8 cellular contexts compared by ENCODE assay signal in the genomic region with DNA sequence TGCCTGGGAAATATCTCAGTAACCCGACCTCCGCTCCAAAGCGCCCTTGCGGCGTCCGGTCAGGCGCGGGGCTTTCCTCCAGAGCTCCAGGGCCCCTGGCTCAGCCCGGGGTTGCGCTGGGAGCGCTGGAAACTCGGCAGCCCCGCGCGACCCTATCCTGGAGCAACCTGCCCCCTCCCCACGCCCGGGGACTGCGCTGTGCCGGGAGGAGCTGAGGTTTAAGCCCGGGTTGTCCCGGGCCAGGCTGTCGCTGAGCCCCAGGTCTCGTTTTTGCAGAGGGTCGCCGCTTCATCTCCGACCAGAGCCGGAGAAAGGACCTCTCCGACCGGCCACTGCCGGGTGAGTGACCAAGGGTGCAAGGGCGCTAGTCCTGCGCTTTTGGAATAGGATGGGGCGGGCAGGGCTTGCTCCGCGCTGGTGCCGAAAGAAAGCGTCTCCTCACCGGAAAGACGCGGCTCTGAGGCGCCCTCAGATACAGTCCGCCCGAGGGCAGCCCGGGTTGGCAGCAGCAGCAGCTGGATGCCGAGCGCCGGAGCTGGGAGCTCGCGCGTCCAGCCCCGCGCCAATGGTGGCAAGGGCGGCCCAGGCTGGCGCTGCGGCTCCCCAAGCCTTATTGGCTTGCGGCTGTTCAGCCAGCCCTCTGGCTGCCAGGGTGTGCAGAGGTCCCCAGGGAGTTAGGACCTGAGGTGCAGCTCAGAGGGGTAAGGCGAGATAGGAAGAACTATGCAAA. TPM values are rescaled to one million over a fixed set of nuclear protein-coding genes. Genes with fewer than 3 reads are reported as not detected.
DNase-seq lines count a peak whose midpoint lies in the region; ATAC-seq, FAIRE-seq and TF ChIP-seq lines count a peak whose summit lies in the region.

No MANE protein-coding gene starts in this region.

- peaks cover 10% of the 10 kb centered on the region for H3K9me3 Mint-ChIP-seq in activated naive CD8-positive, alpha-beta T cell (ENCODE audit: low read depth)

- no peaks in the 10 kb centered on the region for H3K36me3 ChIP-seq in HUES48 (ENCODE audit: control insufficient read depth, insufficient read depth, low read length)
- H3K36me3 ChIP-seq in SJSA1, result no peaks in the 10 kb centered on the region
- H3K36me3 ChIP-seq in cardiac muscle cell, result no peaks in the 10 kb centered on the region
- H3K36me3 ChIP-seq in pancreas, result no peaks in the 10 kb centered on the region
- no peaks in the 10 kb centered on the region for H3K36me3 ChIP-seq in upper lobe of left lung

- ATAC-seq in GM21515 (IDR thresholded peaks at IDR 0.05; ENCODE audit: unreplicated experiment) (peak; percentile 91), pancreas (peak; percentile 78 to 86 (median 82)), upper lobe of left lung (ENCODE audit: low FRiP score in 2 of 2) (peak; percentile 57 to 84)

- TF ChIP-seq CTCF in cardiac muscle cell (IDR thresholded peaks at IDR 0.05; ENCODE audit: low read depth, low read length) (no peak), pancreas (IDR thresholded peaks at IDR 0.05) (no peak), upper lobe of left lung (IDR thresholded peaks at IDR 0.05) (no peak)

- WGBS in pancreas, 2 donors, result 1% methylated on average over 45 to 57 of the region's 57 CpGs
- WGBS in upper lobe of left lung, 2 donors, result 1 to 2% methylated on average over 15 to 34 of the region's 57 CpGs

- FAIRE-seq in pancreas (lab: Jason Lieb, UNC), result no peak

- H3K27ac ChIP-seq in HUES48 (ENCODE audit: low read depth, low read length) (no peak overlapping the region), SJSA1 (no peak overlapping the region), cardiac muscle cell (no peak overlapping the region), pancreas (peak overlapping the region; percentile 64 to 93 (median 86)), upper lobe of left lung (peak overlapping the region in 1 of 4 donors; percentile 40)

- no peak overlapping the region for H3K27ac Mint-ChIP-seq in activated naive CD8-positive, alpha-beta T cell

- H3K4me1 Mint-ChIP-seq in activated naive CD8-positive, alpha-beta T cell (ENCODE audit: low read depth), result peaks cover 8% of the 10 kb centered on the region

- H3K4me3 ChIP-seq in HUES48 (ENCODE audit: low read depth, low read length) (peak overlapping the region; percentile 86), SJSA1 (peak overlapping the region; percentile 37), cardiac muscle cell (peak overlapping the region; percentile 71), pancreas (peak overlapping the region; percentile 51 to 82 (median 62)), upper lobe of left lung (peak overlapping the region; percentile 49 to 65 (median 56))

- peak overlapping the region; percentile 70 for H3K4me3 Mint-ChIP-seq in activated naive CD8-positive, alpha-beta T cell

- H3K9ac ChIP-seq in HUES48 (ENCODE audit: low read depth, low read length), result peak overlapping the region; percentile 48; the same call in 1 of the 2 replicates

- H3K36me3 Mint-ChIP-seq in activated naive CD8-positive, alpha-beta T cell, result peaks cover 6% of the 10 kb centered on the region

- H3K27me3 ChIP-seq in HUES48 (ENCODE audit: control insufficient read depth, insufficient read depth, low read length) (peaks cover 68% of the 10 kb centered on the region), SJSA1 (replicated peaks) (peaks cover 35% of the 10 kb centered on the region), cardiac muscle cell (peaks cover 65% of the 10 kb centered on the region), pancreas (no peaks in the 10 kb centered on the region), upper lobe of left lung (peaks cover 0 to 10% (median 2%) of the 10 kb centered on the region in 4 donors)

- no peak for TF ChIP-seq EP300 in upper lobe of left lung (IDR thresholded peaks at IDR 0.05)

- DNase-seq in DMS114 treated with DMSO at 0.1 percent for 48 hours (lab: John Stamatoyannopoulos, UW; ENCODE audit: unreplicated experiment), result peak; percentile 18
- peak; percentile 44 to 53 for DNase-seq in SJSA1 (ENCODE audit: low read depth in 1 of 2, low spot score in 2 of 2)
- DNase-seq in cardiac muscle cell (ENCODE audit: low read depth in 1 of 2, low spot score in 1 of 2), result peak; percentile 58 to 83
- peak; percentile 60 to 85 (median 72) for DNase-seq in pancreas
- peak; percentile 41 to 89 for DNase-seq in upper lobe of left lung

- H3K4me1 ChIP-seq in HUES48 (ENCODE audit: control insufficient read depth, insufficient read depth, low read length) (0 out of 2 replicates have a peak, but pooled peaks cover 5% of the 10 kb centered on the region), SJSA1 (replicated peaks) (0 out of 2 replicates have a peak, but pooled peaks cover 5% of the 10 kb centered on the region), cardiac muscle cell (ENCODE audit: low read depth) (peaks cover 14% of the 10 kb centered on the region), pancreas (peaks cover 0 to 11% (median 8%) of the 10 kb centered on the region in 3 donors), upper lobe of left lung (peaks cover 0 to 25% (median 12%) of the 10 kb centered on the region in 4 donors)

- H3K27me3 Mint-ChIP-seq in activated naive CD8-positive, alpha-beta T cell, result peaks cover 23% of the 10 kb centered on the region

- intact Hi-C loops in pancreas (cut with DNase I), result no loop called here

- no peaks in the 10 kb centered on the region for H3K9me3 ChIP-seq in HUES48 (ENCODE audit: control insufficient read depth, insufficient read depth, low read length)
- no peaks in the 10 kb centered on the region for H3K9me3 ChIP-seq in SJSA1 (replicated peaks)
- H3K9me3 ChIP-seq in cardiac muscle cell (ENCODE audit: low read depth), result no peaks in the 10 kb centered on the region
- H3K9me3 ChIP-seq in pancreas, result no peaks in the 10 kb centered on the region
- H3K9me3 ChIP-seq in upper lobe of left lung, result peaks cover 0 to 3% (median 0%) of the 10 kb centered on the region in 4 donors

- TF ChIP-seq POLR2A in upper lobe of left lung (IDR thresholded peaks at IDR 0.05), result no peak

RNA-seq across cellular contexts. Expression of a gene that starts 1.5 kb away (rescaled TPM):
- 0.50 and 1.1 TPM in 2 replicates for total RNA-seq in SJSA1 (2014; rRNA removed; shearing (Covaris generic))
- total RNA-seq in cardiac muscle cell, result 1.5 and 3.0 TPM in 2 replicates
- 1.1 and 2.4 TPM in 2 replicates for polyA plus RNA-seq in cardiac muscle cell
- total RNA-seq in pancreas, result 10 to 100 TPM; 11.7 to 31.0 (median 28.3) TPM
- polyA plus RNA-seq in pancreas, result 10 to 100 TPM; 12.1 to 13.4 TPM
- total RNA-seq in upper lobe of left lung, result 1 to 10 TPM in 2 of 6 donors, under 1 TPM in 2, not detected in 2; 0.40 to 1.2 (median 0.88) TPM

RNA-seq across cellular contexts. Expression of a gene that starts 26.0 kb away (rescaled TPM):
- total RNA-seq in SJSA1 (2014; rRNA removed; shearing (Covaris generic)), result 72.6 and 73.1 TPM in 2 replicates
- total RNA-seq in cardiac muscle cell, result 7.9 and 9.0 TPM in 2 replicates
- polyA plus RNA-seq in cardiac muscle cell, result 13.1 and 18.9 TPM in 2 replicates
- 10 to 100 TPM; 11.1 to 25.5 (median 17.9) TPM for total RNA-seq in pancreas
- 10 to 100 TPM; 10.5 to 15.4 TPM for polyA plus RNA-seq in pancreas
- 10 to 100 TPM in 5 of 6 donors, 1 to 10 TPM in 1; 4.2 to 36.7 (median 25.4) TPM for total RNA-seq in upper lobe of left lung

RNA-seq across cellular contexts. Expression of a gene that starts 26.2 kb away (rescaled TPM):
- 79.7 and 99.7 TPM in 2 replicates for total RNA-seq in SJSA1 (2014; rRNA removed; shearing (Covaris generic))
- 13.6 and 17.0 TPM in 2 replicates for total RNA-seq in cardiac muscle cell
- 11.8 and 14.7 TPM in 2 replicates for polyA plus RNA-seq in cardiac muscle cell
- 10 to 100 TPM in 3 of 6 donors, 1 to 10 TPM in 3; 6.0 to 17.1 (median 9.6) TPM for total RNA-seq in pancreas
- polyA plus RNA-seq in pancreas, result 1 to 10 TPM; 4.8 to 7.5 TPM
- 10 to 100 TPM; 15.7 to 34.2 (median 28.0) TPM for total RNA-seq in upper lobe of left lung

Comparison
In these comparisons a context has a peak if more than half of its experiments do, and no peak if none do; other contexts are left out.
1. DNase-seq: peak in every context shown above with its lines; median percentile 72 in pancreas; 70 in cardiac muscle cell; 65 in upper lobe of left lung; 48 in SJSA1; 18 in DMS114 treated with DMSO at 0.1 percent for 48 hours.
2. H3K27ac ChIP-seq: peak in pancreas (4 of 4); none in HUES48 (single experiment), SJSA1 (single experiment) and cardiac muscle cell (single experiment).
3. Peak in every context shown above with its lines, with median percentiles within 50 percentile points of each other: ATAC-seq and H3K4me3 ChIP-seq.